1 cellular context compared by ENCODE assay signal in genomic region chr6:98823428-98823827, GRCh38.
TF ChIP-seq lines count a peak whose summit lies in the region.

No MANE protein-coding gene starts in this region.

TF ChIP-seq in WTC11, 78 proteins besides CTCF, POLR2A, EP300 and RAD21 (continued from another document):
- TF ChIP-seq, protein P1, sequence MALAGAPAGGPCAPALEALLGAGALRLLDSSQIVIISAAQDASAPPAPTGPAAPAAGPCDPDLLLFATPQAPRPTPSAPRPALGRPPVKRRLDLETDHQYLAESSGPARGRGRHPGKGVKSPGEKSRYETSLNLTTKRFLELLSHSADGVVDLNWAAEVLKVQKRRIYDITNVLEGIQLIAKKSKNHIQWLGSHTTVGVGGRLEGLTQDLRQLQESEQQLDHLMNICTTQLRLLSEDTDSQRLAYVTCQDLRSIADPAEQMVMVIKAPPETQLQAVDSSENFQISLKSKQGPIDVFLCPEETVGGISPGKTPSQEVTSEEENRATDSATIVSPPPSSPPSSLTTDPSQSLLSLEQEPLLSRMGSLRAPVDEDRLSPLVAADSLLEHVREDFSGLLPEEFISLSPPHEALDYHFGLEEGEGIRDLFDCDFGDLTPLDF (CRISPR knock-in tag; IDR thresholded peaks at IDR 0.05): no peak
- TF ChIP-seq ZNF671 (CRISPR knock-in tag; IDR thresholded peaks at IDR 0.05) (no peak), TEAD1 (CRISPR knock-in tag; IDR thresholded peaks at IDR 0.05) (no peak), AR (CRISPR knock-in tag; IDR thresholded peaks at IDR 0.05) (no peak), ZNF423 (CRISPR knock-in tag; IDR thresholded peaks at IDR 0.05) (no peak), NFATC4 (CRISPR knock-in tag; IDR thresholded peaks at IDR 0.05) (no peak)
